ENCODE assay signal across 8 cellular contexts in genomic region chr7:134056816-134057215, GRCh38.
"Had no signal": no experiment of that assay in that cellular context is flagged by ENCODE, and none has a peak within 500 bp of the region (broad histone marks: within the 10 kb centered on the region; RNA-seq: fewer than 3 reads in every experiment).

No MANE protein-coding gene starts in this region.

- H3K27ac Mint-ChIP-seq: GM23338, HFFc6, IgD-negative memory B cell had no signal

- ATAC-seq: GM23338, HCT116, HepG2 had no signal

- H3K9me3 ChIP-seq: HAP-1 had no signal

- H3K4me3 ChIP-seq: GM23338, HAP-1 had no signal

- DNase-seq: H7, HFFc6 had no signal

- H3K4me3 Mint-ChIP-seq: GM23338, HFFc6, IgD-negative memory B cell had no signal

- H2AFZ ChIP-seq: GM23338 had no signal

- H3K27ac ChIP-seq: HL-60 had no signal

- H3K27me3 Mint-ChIP-seq: IgD-negative memory B cell had no signal

- H3K9me3 Mint-ChIP-seq: GM23338, HFFc6, IgD-negative memory B cell had no signal

- FAIRE-seq: HepG2 had no signal

- H3K4me2 ChIP-seq: GM23338 had no signal

- H3K36me3 ChIP-seq: HAP-1 had no signal
